Comparison of ENCODE assay signal across 21 cellular contexts in the genomic region with DNA sequence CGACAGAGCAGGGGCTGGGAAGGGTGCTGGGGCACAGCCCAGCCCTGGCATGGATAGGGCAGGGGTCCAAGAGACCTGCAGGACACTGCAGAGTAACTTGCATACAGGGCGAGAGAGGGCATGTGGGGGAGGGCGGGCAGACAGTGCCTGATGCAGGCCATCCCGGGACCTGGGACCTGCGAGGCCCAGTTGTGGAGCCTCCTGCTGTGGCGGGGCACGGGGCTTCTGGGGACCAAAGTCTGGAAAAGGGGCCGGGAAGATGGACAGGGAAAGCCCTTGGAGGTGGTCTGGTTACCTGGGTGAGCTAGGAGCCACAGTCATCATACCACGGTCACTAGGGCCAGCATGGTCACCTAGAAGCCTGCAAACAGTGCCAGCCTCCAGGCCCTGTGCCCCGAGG.
DNase-seq lines count a peak whose midpoint lies in the region; ATAC-seq lines count a peak whose summit lies in the region.
"Had no signal": no experiment of that assay in that cellular context is flagged by ENCODE, and none has a peak within 500 bp of the region (broad histone marks: within the 10 kb centered on the region; RNA-seq: fewer than 3 reads in every experiment).

No MANE protein-coding gene starts in this region.

- H3K4me1 Mint-ChIP-seq in stimulated activated memory B cell treated with anti-CD40 and anti-IgM and Interleukin-4, amounts not matched to agents 10 μg/mL and 1 μg/mL and 100 μg/mL, for 72 hours = peaks cover 47% of the 10 kb centered on the region

- H3K36me3 Mint-ChIP-seq in stimulated activated memory B cell treated with anti-CD40 and anti-IgM and Interleukin-4, amounts not matched to agents 10 μg/mL and 1 μg/mL and 100 μg/mL, for 72 hours = peaks cover 28% of the 10 kb centered on the region

- H3K9me3 Mint-ChIP-seq in stimulated activated memory B cell treated with anti-CD40 and anti-IgM and Interleukin-4, amounts not matched to agents 10 μg/mL and 1 μg/mL and 100 μg/mL, for 72 hours = no peaks in the 10 kb centered on the region

- peak overlapping the region; percentile 90 for H3K27ac Mint-ChIP-seq in stimulated activated memory B cell treated with anti-CD40 and anti-IgM and Interleukin-4, amounts not matched to agents 10 μg/mL and 1 μg/mL and 100 μg/mL, for 72 hours

- H3K27me3 Mint-ChIP-seq in stimulated activated memory B cell treated with anti-CD40 and anti-IgM and Interleukin-4, amounts not matched to agents 10 μg/mL and 1 μg/mL and 100 μg/mL, for 72 hours = no peaks in the 10 kb centered on the region

- peak; percentile 46 for DNase-seq in activated CD8-positive, alpha-beta memory T cell treated with anti-CD3 and anti-CD28 coated beads for 24 hours
- DNase-seq in activated CD8-positive, alpha-beta memory T cell treated with anti-CD3 and anti-CD28 coated beads, Interleukin-2, amount 50 U/mL, for 4 hours = no peak
- DNase-seq in iPS-NIHi7 (ENCODE audit: extremely low spot score) = peak; percentile 4
- DNase-seq in NCI-H2227 treated with DMSO at 0.1 percent for 48 hours (lab: John Stamatoyannopoulos, UW) = no peak
- no peak for DNase-seq in ecto neural progenitor cell (ENCODE audit: low spot score)
- DNase-seq: activated CD4-positive, CD25-positive, alpha-beta regulatory T cell; activated gamma-delta T cell treated with Interleukin-2 at 50 U/mL for 16 hours; anterior cingulate cortex; Caco-2; central memory CD4-positive, alpha-beta T cell; DND-41; foreskin keratinocyte; NCI-H2081 treated with DMSO at 0.1 percent for 48 hours; NCI-H524; small intestine; stimulated activated CD4-positive, alpha-beta T cell treated with anti-CD3 and anti-CD28 coated beads, Interleukin-4, amount 100 ng/mL, for 24 hours; T-helper 9 cell had no signal

- H3K4me3 Mint-ChIP-seq in stimulated activated memory B cell treated with anti-CD40 and anti-IgM and Interleukin-4, amounts not matched to agents 10 μg/mL and 1 μg/mL and 100 μg/mL, for 72 hours = no peak overlapping the region

- ATAC-seq in stimulated activated memory B cell treated with anti-CD40 and anti-IgM and Interleukin-4, amounts not matched to agents 10 μg/mL and 1 μg/mL and 100 μg/mL, for 72 hours = no peak
- ATAC-seq: A549, foreskin keratinocyte, mucosa of descending colon, SK-N-SH treated with all-trans-retinoic acid at 6 μM for 48 hours had no signal

Comparison
In these comparisons a context has a peak if more than half of its experiments do, and no peak if none do; other contexts are left out.
1. DNase-seq: peak in activated CD8-positive, alpha-beta memory T cell treated with anti-CD3 and anti-CD28 coated beads for 24 hours (single experiment) and iPS-NIHi7 (single experiment); none in activated CD8-positive, alpha-beta memory T cell treated with anti-CD3 and anti-CD28 coated beads, Interleukin-2, amount 50 U/mL, for 4 hours (single experiment), NCI-H2227 treated with DMSO at 0.1 percent for 48 hours (single experiment) and ecto neural progenitor cell (single experiment).